8 cellular contexts compared by ENCODE assay signal in the genomic region with DNA sequence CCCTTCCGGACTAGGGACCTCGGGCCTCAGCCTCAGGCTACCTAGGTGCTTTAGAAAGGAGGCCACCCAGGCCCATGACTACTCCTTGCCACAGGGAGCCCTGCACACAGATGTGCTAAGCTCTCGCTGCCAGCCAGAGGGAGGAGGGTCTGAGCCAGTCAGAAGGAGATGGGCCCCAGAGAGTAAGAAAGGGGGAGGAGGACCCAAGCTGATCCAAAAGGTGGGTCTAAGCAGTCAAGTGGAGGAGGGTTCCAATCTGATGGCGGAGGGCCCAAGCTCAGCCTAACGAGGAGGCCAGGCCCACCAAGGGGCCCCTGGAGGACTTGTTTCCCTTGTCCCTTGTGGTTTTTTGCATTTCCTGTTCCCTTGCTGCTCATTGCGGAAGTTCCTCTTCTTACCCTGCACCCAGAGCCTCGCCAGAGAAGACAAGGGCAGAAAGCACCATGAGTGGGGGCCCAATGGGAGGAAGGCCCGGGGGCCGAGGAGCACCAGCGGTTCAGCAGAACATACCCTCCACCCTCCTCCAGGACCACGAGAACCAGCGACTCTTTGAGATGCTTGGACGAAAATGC. TPM values are rescaled to one million over a fixed set of nuclear protein-coding genes. Genes with fewer than 3 reads are reported as not detected.
A peak's percentile ranks its signal among the peaks of the same experiment; 100 is the strongest.
DNase-seq lines count a peak whose midpoint lies in the region; ATAC-seq, FAIRE-seq and TF ChIP-seq lines count a peak whose summit lies in the region.

A gene (plus strand): TSS at position 389 of the 572 bp plus-strand sequence. CDS start 55 bp downstream, at position 444.

- H3K27me3 ChIP-seq in gastroesophageal sphincter = peaks cover 2% of the 10 kb centered on the region

- intact Hi-C loops in T-helper 2 cell treated with Interferon-gamma antibody and Interleukin-4, amounts not matched to agents 100 ng/mL and 5 ng/mL, for 36 hours (cut with micrococcal nuclease) = loop anchor here (1.0 kb wide), 1 partner anchor 13 kb away; a partner anchor contains a TSS

- DNase-seq in GM18507 (ENCODE audit: extremely low spot score, insufficient read length, low read depth) = peak; percentile 63
- peak in 5 of 6 experiments; percentile 7 to 54 (median 47) for DNase-seq in stimulated activated naive CD4-positive, alpha-beta T cell (lab: John Stamatoyannopoulos, UW)
- DNase-seq in DMS53 treated with DMSO at 0.1 percent for 48 hours (lab: John Stamatoyannopoulos, UW; ENCODE audit: unreplicated experiment) = no peak
- no peak for DNase-seq in NCI-H748 treated with DMSO at 0.1 percent for 48 hours (lab: John Stamatoyannopoulos, UW)
- DNase-seq in SHP77 (lab: John Stamatoyannopoulos, UW) = no peak

- no peak for TF ChIP-seq CTCF in gastroesophageal sphincter (IDR thresholded peaks at IDR 0.05)

- H3K36me3 ChIP-seq in gastroesophageal sphincter = no peaks in the 10 kb centered on the region

- peak within 1 kb of the TSS; percentile 10 to 28 for H3K4me3 ChIP-seq in gastroesophageal sphincter

- H3K4me1 ChIP-seq in gastroesophageal sphincter = no peaks in the 10 kb centered on the region

- no peak for TF ChIP-seq EP300 in gastroesophageal sphincter (IDR thresholded peaks at IDR 0.05)

- peak within 1 kb of the TSS in 1 of 4 donors; percentile 34 for H3K27ac ChIP-seq in gastroesophageal sphincter

- FAIRE-seq in GM18507 (lab: Jason Lieb, UNC) = peak; percentile 91

- peak; percentile 83 for ATAC-seq in HG02852 (IDR thresholded peaks at IDR 0.05; ENCODE audit: unreplicated experiment)
- ATAC-seq in gastroesophageal sphincter = peak; percentile 33

- no peaks in the 10 kb centered on the region for H3K9me3 ChIP-seq in gastroesophageal sphincter

- no peak for TF ChIP-seq POLR2A in gastroesophageal sphincter (IDR thresholded peaks at IDR 0.05)

- 66 to 79% methylated on average over 3 to 4 of the region's 13 CpGs for WGBS in gastroesophageal sphincter (ENCODE audit: low coverage in 1 of 2), 2 donors

RNA-seq across cellular contexts. Expression of the gene that starts here (rescaled TPM):
- total RNA-seq in T-helper 2 cell treated with Interferon-gamma antibody and Interleukin-4, amounts not matched to agents 100 ng/mL and 5 ng/mL, for 36 hours = 155 and 160 TPM in 2 replicates
- total RNA-seq in gastroesophageal sphincter = 1 to 10 TPM; 1.6 to 5.4 (median 3.7) TPM

Comparison
In these comparisons a context has a peak if more than half of its experiments do, and no peak if none do; other contexts are left out.
1. RNA of the gene that starts here (total RNA-seq): 155 to 160 TPM in T-helper 2 cell treated with Interferon-gamma antibody and Interleukin-4, amounts not matched to agents 100 ng/mL and 5 ng/mL, for 36 hours; 1.6 to 5.4 TPM in gastroesophageal sphincter; every median in the first group is over 10 times any median in the second.
2. DNase-seq: peak in GM18507 (single experiment) and stimulated activated naive CD4-positive, alpha-beta T cell (5 of 6); none in DMS53 treated with DMSO at 0.1 percent for 48 hours (single experiment), NCI-H748 treated with DMSO at 0.1 percent for 48 hours (single experiment) and SHP77 (0 of 2).